Comparison of ENCODE assay signal across 8 cellular contexts in genomic region chr19:58279042-58279924, GRCh38.
A peak's percentile ranks its signal among the peaks of the same experiment; 100 is the strongest.
DNase-seq lines count a peak whose midpoint lies in the region; ATAC-seq and TF ChIP-seq lines count a peak whose summit lies in the region.

No MANE protein-coding gene starts in this region.

- DNase-seq in GM12865 (ENCODE audit: low read depth) (peak; percentile 58), NCI-H226 (peak; percentile 65), epithelial cell of prostate (ENCODE audit: low read depth, low spot score) (peak; percentile 8), midbrain (lab: John Stamatoyannopoulos, UW) (peak; percentile 67), cortex of kidney (lab: John Stamatoyannopoulos, UW) (no peak)
- DNase-seq in activated CD8-positive, alpha-beta memory T cell treated with anti-CD3 and anti-CD28 coated beads, Interleukin-2, amount 50 U/mL, for 24 hours (ENCODE audit: extremely low read depth): peak; percentile 3
- DNase-seq in stimulated activated CD8-positive, alpha-beta memory T cell treated with anti-CD3 and anti-CD28 coated beads, Interleukin-15, amount 100 ng/mL, for 24 hours (ENCODE audit: low read depth): peak; percentile 28

- peak; percentile 28 for ATAC-seq in HG02885 (IDR thresholded peaks at IDR 0.05; ENCODE audit: poor library complexity, unreplicated experiment)

- TF ChIP-seq CTCF in GM12865 (IDR thresholded peaks at IDR 0.05; ENCODE audit: insufficient read depth, low read depth, low read length, missing control alignments): no peak

- peak overlapping the region; percentile 83 for H3K4me3 ChIP-seq in GM12865 (ENCODE audit: low read depth, low read length)

- peak overlapping the region; percentile 69 for H3K27ac ChIP-seq in epithelial cell of prostate
